ENCODE assay signal across 23 cellular contexts in the genomic region with DNA sequence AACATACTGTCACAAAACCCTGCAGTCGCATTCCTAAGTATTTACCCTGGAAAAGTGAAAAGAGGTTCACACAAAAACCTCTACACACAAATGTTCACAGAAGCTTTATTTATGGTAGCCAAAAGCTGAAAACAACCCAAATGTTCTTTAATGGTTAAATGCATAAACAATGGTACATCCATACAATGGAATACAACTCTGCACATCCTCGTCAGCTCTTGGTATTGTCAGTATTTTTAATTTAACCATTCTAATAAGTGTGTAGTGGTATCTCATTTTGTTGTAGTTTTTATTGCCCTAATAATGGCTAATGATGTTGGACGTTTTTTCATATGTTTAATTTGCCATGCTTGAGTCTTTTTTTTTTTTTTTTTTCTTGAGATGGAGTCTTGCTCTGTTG.
"Had no signal": no experiment of that assay in that cellular context is flagged by ENCODE, and none has a peak within 500 bp of the region (broad histone marks: within the 10 kb centered on the region; RNA-seq: fewer than 3 reads in every experiment).

No MANE protein-coding gene starts in this region.

- H3K4me3 ChIP-seq: MG63 had no signal

- DNase-seq: KBM-7, MG63, NCI-H1092, NCI-H1105 treated with DMSO at 0.1 percent for 48 hours, NCI-H1417 treated with DMSO at 0.1 percent for 48 hours, NCI-H146, NCI-H1694 treated with DMSO at 0.1 percent for 48 hours, NCI-H1930, NCI-H2081, NCI-H2107, NCI-H226, NCI-H446, NCI-H510A, NCI-H524 treated with DMSO at 0.1 percent for 48 hours, NCI-H69, NCI-H774, PC-3, SHP77, T-helper 1 cell, T-helper 17 cell had no signal

- ATAC-seq: Panc1, PC-3, T-helper 17 cell had no signal

- H3K4me3 Mint-ChIP-seq: IgD-negative memory B cell, T-helper 17 cell had no signal

- H3K27ac ChIP-seq: RWPE1 had no signal

- H3K27ac Mint-ChIP-seq: IgD-negative memory B cell, T-helper 17 cell had no signal

- H3K27me3 ChIP-seq: MG63 had no signal

- H3K9me3 Mint-ChIP-seq: IgD-negative memory B cell had no signal

- H3K9me3 ChIP-seq: MG63 had no signal

- H3K27me3 Mint-ChIP-seq: IgD-negative memory B cell, T-helper 17 cell had no signal
